In genomic region chr6:52304917-52305316, GRCh38 we compare ENCODE assay signal across 7 cellular contexts. TPM values are rescaled to one million over a fixed set of nuclear protein-coding genes. Genes with fewer than 3 reads are reported as not detected.
DNase-seq lines count a peak whose midpoint lies in the region; ATAC-seq and TF ChIP-seq lines count a peak whose summit lies in the region.

No MANE protein-coding gene starts in this region.

- peak overlapping the region; percentile 97 for H3K27ac Mint-ChIP-seq in T-helper 17 cell

- no peaks in the 10 kb centered on the region for H3K9me2 ChIP-seq in hepatocyte (replicated peaks; ENCODE audit: insufficient read depth)

- no peak for TF ChIP-seq POLR2A in suprapubic skin (IDR thresholded peaks at IDR 0.05)
- TF ChIP-seq POLR2A in lower leg skin (IDR thresholded peaks at IDR 0.05), result no peak

- no peaks in the 10 kb centered on the region for H3K79me2 ChIP-seq in hepatocyte

- H3K27ac ChIP-seq in hepatocyte, result peak overlapping the region; percentile 93
- H3K27ac ChIP-seq in suprapubic skin, result peak overlapping the region; percentile 28

- no peaks in the 10 kb centered on the region for H3K27me3 Mint-ChIP-seq in T-helper 17 cell

- intact Hi-C loops in lower leg skin (cut with DNase I; ENCODE audit: low total_unique reads), result no loop called here

- H3K4me1 ChIP-seq in hepatocyte (ENCODE audit: insufficient read depth) (peaks cover 36% of the 10 kb centered on the region), suprapubic skin (peaks cover 19% of the 10 kb centered on the region)

- peaks cover 55% of the 10 kb centered on the region for H3K4me1 Mint-ChIP-seq in T-helper 17 cell

- H4K20me1 ChIP-seq in hepatocyte (ENCODE audit: insufficient read depth, poor library complexity, severe bottlenecking), result no peaks in the 10 kb centered on the region

- peak overlapping the region; percentile 81 for H3K4me3 Mint-ChIP-seq in T-helper 17 cell

- 88% methylated on average over 2 of the region's 2 CpGs for WGBS in hepatocyte (ENCODE audit: low lambda C conversion rate, missing lambda C conversion rate)
- 22% methylated on average over 2 of the region's 2 CpGs for WGBS in suprapubic skin
- WGBS in lower leg skin, 2 donors, result 19 to 22% methylated on average over 2 of the region's 2 CpGs

- TF ChIP-seq CTCF in hepatocyte (IDR thresholded peaks at IDR 0.05; ENCODE audit: poor library complexity), result no peak
- TF ChIP-seq CTCF in suprapubic skin (IDR thresholded peaks at IDR 0.05), result no peak
- no peak for TF ChIP-seq CTCF in lower leg skin (IDR thresholded peaks at IDR 0.05)

- no peak overlapping the region for H3K4me2 ChIP-seq in hepatocyte

- H3K27me3 ChIP-seq in hepatocyte, result no peaks in the 10 kb centered on the region
- H3K27me3 ChIP-seq in suprapubic skin, result no peaks in the 10 kb centered on the region

- H3K36me3 ChIP-seq in hepatocyte (replicated peaks; ENCODE audit: insufficient read depth, low read depth), result no peaks in the 10 kb centered on the region
- no peaks in the 10 kb centered on the region for H3K36me3 ChIP-seq in suprapubic skin

- TF ChIP-seq EP300 in suprapubic skin (IDR thresholded peaks at IDR 0.05), result no peak

- DNase-seq in T-helper 17 cell (no peak), hepatocyte (ENCODE audit: low spot score) (peak; percentile 28), suprapubic skin (ENCODE audit: low spot score in 2 of 2) (no peak), lower leg skin (ENCODE audit: low spot score in 2 of 2) (no peak)
- no peak for DNase-seq in activated CD4-positive, alpha-beta T cell treated with anti-CD3 and anti-CD28 coated beads for 48 hours

- peak overlapping the region; percentile 22 for H2AFZ ChIP-seq in hepatocyte

- ATAC-seq in GM18867 (IDR thresholded peaks at IDR 0.05; ENCODE audit: unreplicated experiment) (peak; percentile 65), HG02840 (IDR thresholded peaks at IDR 0.05; ENCODE audit: low FRiP score, unreplicated experiment) (peak; percentile 47), T-helper 17 cell (peak; percentile 31)

- no peaks in the 10 kb centered on the region for H3K9me3 ChIP-seq in T-helper 17 cell (ENCODE audit: control insufficient read depth, low read length, poor library complexity, severe bottlenecking)
- H3K9me3 ChIP-seq in hepatocyte (ENCODE audit: low read depth), result no peaks in the 10 kb centered on the region
- no peaks in the 10 kb centered on the region for H3K9me3 ChIP-seq in suprapubic skin

- H3K4me3 ChIP-seq in hepatocyte (no peak overlapping the region), suprapubic skin (peak overlapping the region; percentile 15), lower leg skin (ENCODE audit: low read depth, poor library complexity, severe bottlenecking) (no peak overlapping the region)

- no peaks in the 10 kb centered on the region for H3K36me3 Mint-ChIP-seq in T-helper 17 cell (ENCODE audit: low read depth)

RNA-seq across cellular contexts. Expression of gene MCM3, which starts 20.4 kb away (rescaled TPM):
- total RNA-seq in T-helper 17 cell (10 to 100 TPM; 20.3 to 24.3 TPM), hepatocyte (36.4 and 40.7 TPM in 2 replicates), suprapubic skin (10 to 100 TPM; 26.4 to 38.5 (median 31.8) TPM), lower leg skin (10 to 100 TPM; 17.8 to 33.6 (median 25.3) TPM)
- 32.6 and 33.8 TPM in 2 replicates for polyA plus RNA-seq in hepatocyte

RNA-seq across cellular contexts. Expression of gene PAQR8, which starts 57.0 kb away (rescaled TPM):
- total RNA-seq in T-helper 17 cell (1 to 10 TPM; 3.6 to 7.7 TPM), hepatocyte (34.0 and 36.9 TPM in 2 replicates), suprapubic skin (1 to 10 TPM; 2.2 to 6.5 (median 2.8) TPM), lower leg skin (1 to 10 TPM; 1.6 to 4.3 (median 2.1) TPM)
- polyA plus RNA-seq in hepatocyte, result 20.3 and 20.8 TPM in 2 replicates
